Comparison of ENCODE assay signal across 10 cellular contexts in genomic region chr2:149365826-149366583, GRCh38. TPM values are rescaled to one million over a fixed set of nuclear protein-coding genes. Genes with fewer than 3 reads are reported as not detected.
DNase-seq lines count a peak whose midpoint lies in the region; ATAC-seq and TF ChIP-seq lines count a peak whose summit lies in the region.
"Had no signal": no experiment of that assay in that cellular context is flagged by ENCODE, and none has a peak within 500 bp of the region (broad histone marks: within the 10 kb centered on the region; RNA-seq: fewer than 3 reads in every experiment).

No MANE protein-coding gene starts in this region.

- no peaks in the 10 kb centered on the region for H3K36me3 ChIP-seq in fibroblast of lung (ENCODE audit: control insufficient read depth, insufficient read depth, low read length)

- H3K9ac ChIP-seq in fibroblast of lung (ENCODE audit: insufficient read depth, low read length): no peak overlapping the region

- H3K9me3 ChIP-seq in fibroblast of lung (ENCODE audit: control insufficient read depth, insufficient read depth, low read depth, low read length): no peaks in the 10 kb centered on the region

- no peak overlapping the region for H2AFZ ChIP-seq in fibroblast of lung (ENCODE audit: low read length)

- TF ChIP-seq CTCF in fibroblast of lung (conservative IDR thresholded peaks at IDR 0.05 in 1 of 2, IDR thresholded peaks at IDR 0.05 in 1 of 2; ENCODE audit: low read depth in 1 of 2, low read length in 2 of 2): no peak
- TF ChIP-seq CTCF in retinal pigment epithelial cell (conservative IDR thresholded peaks at IDR 0.05; ENCODE audit: low read depth, low read length): no peak
- no peak for TF ChIP-seq CTCF in GM20000 (IDR thresholded peaks at IDR 0.05; ENCODE audit: extremely low read depth, missing control alignments)

- H3K4me3 ChIP-seq in fibroblast of lung (replicated peaks in 1 of 4; ENCODE audit: control extremely low read depth in 1 of 4, insufficient read depth in 1 of 4, low read depth in 3 of 4, low read length in 4 of 4): no peak overlapping the region
- no peak overlapping the region for H3K4me3 ChIP-seq in retinal pigment epithelial cell (ENCODE audit: low read length)
- H3K4me3 ChIP-seq: lung had no signal

- no peaks in the 10 kb centered on the region for H3K27me3 ChIP-seq in fibroblast of lung (ENCODE audit: control insufficient read depth, insufficient read depth, low read length)

- no peak overlapping the region for H3K4me2 ChIP-seq in fibroblast of lung (ENCODE audit: extremely low read depth, insufficient read depth, low read length)

- no peaks in the 10 kb centered on the region for H3K4me1 ChIP-seq in fibroblast of lung (ENCODE audit: control insufficient read depth, extremely low read depth, insufficient read depth, low read length)

- ATAC-seq in GM18511 (IDR thresholded peaks at IDR 0.05; ENCODE audit: unreplicated experiment): no peak

- DNase-seq in HuH-7 (ENCODE audit: low spot score) (peak; percentile 34), NCI-H526 treated with DMSO at 0.1 percent for 48 hours (lab: John Stamatoyannopoulos, UW) (peak; percentile 88), fibroblast of lung (ENCODE audit: low read depth in 2 of 2) (peak; percentile 24 to 82), retinal pigment epithelial cell (ENCODE audit: low read depth) (peak; percentile 87), GM20000 (ENCODE audit: low spot score) (no peak)
- DNase-seq in activated effector memory CD4-positive, alpha-beta T cell treated with Interleukin-2 at 50 U/mL for 16 hours: no peak
- DNase-seq in activated CD4-positive, alpha-beta T cell treated with anti-CD3 and anti-CD28 coated beads, Interleukin-2, amount 50 U/mL, for 4 hours: no peak
- DNase-seq: NCI-H1436 treated with DMSO at 0.1 percent for 48 hours had no signal

- H4K20me1 ChIP-seq in fibroblast of lung (ENCODE audit: control insufficient read depth, extremely low read depth, insufficient read depth, low read length): no peaks in the 10 kb centered on the region

- H3K27ac ChIP-seq in fibroblast of lung (ENCODE audit: insufficient read depth, low read length): no peak overlapping the region

- no peaks in the 10 kb centered on the region for H3K79me2 ChIP-seq in fibroblast of lung (ENCODE audit: control insufficient read depth, insufficient read depth, low read length)

RNA-seq across cellular contexts. Expression of gene LYPD6, which starts 35.6 kb away (rescaled TPM):
- under 0.01 and 0.17 TPM in 2 replicates for total RNA-seq in fibroblast of lung
- 1.8 and 3.7 TPM in 2 replicates for polyA plus RNA-seq in fibroblast of lung
- polyA plus RNA-seq in fibroblast of lung (2012): 0.80 and 1.6 TPM in 2 replicates
- polyA minus RNA-seq in fibroblast of lung (ENCODE audit: low replicate concordance): 2.1 and 3.3 TPM in 2 replicates

Comparison
In these comparisons a context has a peak if more than half of its experiments do, and no peak if none do; other contexts are left out.
1. DNase-seq: peak in HuH-7 (single experiment), NCI-H526 treated with DMSO at 0.1 percent for 48 hours (single experiment), fibroblast of lung (2 of 2) and retinal pigment epithelial cell (single experiment); none in activated effector memory CD4-positive, alpha-beta T cell treated with Interleukin-2 at 50 U/mL for 16 hours (single experiment), activated CD4-positive, alpha-beta T cell treated with anti-CD3 and anti-CD28 coated beads, Interleukin-2, amount 50 U/mL, for 4 hours (0 of 2) and GM20000 (single experiment).